ENCODE assay signal across 19 cellular contexts in the genomic region with DNA sequence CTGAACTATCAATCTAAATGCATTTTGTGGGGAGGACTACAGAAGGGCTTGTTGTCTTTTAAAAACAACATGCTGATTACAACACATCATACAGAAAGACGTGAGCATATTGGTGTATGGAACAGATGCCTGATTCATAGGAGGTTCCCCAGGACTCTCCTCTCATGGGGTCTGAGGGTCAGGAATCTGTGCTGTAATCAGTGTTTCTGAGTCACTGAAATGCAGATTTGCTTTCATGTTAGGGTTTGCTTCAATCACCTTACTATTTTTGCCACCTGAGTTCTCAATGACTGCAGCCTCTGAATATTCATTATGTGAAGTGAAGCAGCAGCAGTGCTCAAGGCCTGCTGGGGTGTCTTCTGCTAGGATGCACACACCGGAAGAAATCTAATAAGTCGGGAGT. TPM values are rescaled to one million over a fixed set of nuclear protein-coding genes. Genes with fewer than 3 reads are reported as not detected.
DNase-seq lines count a peak whose midpoint lies in the region; ATAC-seq, FAIRE-seq and TF ChIP-seq lines count a peak whose summit lies in the region.
"Had no signal": no experiment of that assay in that cellular context is flagged by ENCODE, and none has a peak within 500 bp of the region (broad histone marks: within the 10 kb centered on the region; RNA-seq: fewer than 3 reads in every experiment).

No MANE protein-coding gene starts in this region.

- H3K27me3 Mint-ChIP-seq in activated T-cell treated with anti-CD3 and anti-CD28 coated beads, Interleukin-2, amount 50 U/mL, for 72 hours (ENCODE audit: low read depth), result no peaks in the 10 kb centered on the region
- H3K27me3 Mint-ChIP-seq: dendritic cell treated with granulocyte-macrophage colony-stimulating factor and Interleukin-4, amounts not matched to agents 40 ng/mL and 50 ng/mL, for 4 days; IgD-negative memory B cell had no signal

- H3K9me1 ChIP-seq in K562 (ENCODE audit: control insufficient read depth, insufficient read depth, low read length), result no peaks in the 10 kb centered on the region

- H3K9me3 Mint-ChIP-seq in activated T-cell treated with anti-CD3 and anti-CD28 coated beads, Interleukin-2, amount 50 U/mL, for 72 hours, result no peaks in the 10 kb centered on the region
- H3K9me3 Mint-ChIP-seq: dendritic cell treated with granulocyte-macrophage colony-stimulating factor and Interleukin-4, amounts not matched to agents 40 ng/mL and 50 ng/mL, for 4 days; HFFc6; IgD-negative memory B cell; T-helper 2 cell treated with Interferon-gamma antibody and Interleukin-4, amounts not matched to agents 5 μg/mL and 100 μg/mL, for 36 hours had no signal

- DNase-seq in NCI-H2171 treated with DMSO at 0.1 percent for 48 hours (lab: John Stamatoyannopoulos, UW) (peak; percentile 83), K562 (ENCODE audit: extremely low read depth in 1 of 4, low spot score in 3 of 4) (no peak), foreskin keratinocyte (peak in 1 of 2 donors; percentile 12), retina (peak; percentile 64), DMS53 treated with DMSO at 0.1 percent for 48 hours (lab: John Stamatoyannopoulos, UW; ENCODE audit: unreplicated experiment) (no peak), NCI-H345 (lab: John Stamatoyannopoulos, UW) (no peak)
- no peak for DNase-seq in activated T-cell treated with anti-CD3 and anti-CD28 coated beads, Interleukin-2, amount 50 U/mL, for 72 hours
- DNase-seq: activated effector memory CD4-positive, alpha-beta T cell treated with anti-CD3 and anti-CD28 coated beads, Interleukin-2, amount 50 U/mL, for 16 hours; AML-193; erythroblast; HFFc6; NCI-H1048; stimulated activated CD4-positive, alpha-beta T cell treated with anti-CD3 and anti-CD28 coated beads, Interleukin-2, amount 100 ng/mL, for 48 hours had no signal

- TF ChIP-seq CTCF in K562 (IDR thresholded peaks at IDR 0.05 in 2 of 3, conservative IDR thresholded peaks at IDR 0.05 in 1 of 3; ENCODE audit: insufficient read depth in 2 of 3, low read depth in 1 of 3, low read length in 3 of 3) (no peak), foreskin keratinocyte (conservative IDR thresholded peaks at IDR 0.05) (no peak)

- H3K4me3 ChIP-seq in K562, result no peak overlapping the region

- no peak overlapping the region for H3K4me2 ChIP-seq in K562 (ENCODE audit: insufficient read depth, low read length)

- no peaks in the 10 kb centered on the region for H3K79me2 ChIP-seq in K562 (ENCODE audit: control insufficient read depth, insufficient read depth, low read length)

- TF ChIP-seq POLR2A in K562 (conservative IDR thresholded peaks at IDR 0.05), result no peak

- peak; percentile 35 for FAIRE-seq in K562 (lab: Jason Lieb, UNC)
- FAIRE-seq: keratinocyte had no signal

- no peaks in the 10 kb centered on the region for H3K36me3 ChIP-seq in K562 (ENCODE audit: control insufficient read depth, insufficient read depth, low read length)

- no peaks in the 10 kb centered on the region for H3K9me3 ChIP-seq in K562 (replicated peaks; ENCODE audit: control insufficient read depth, insufficient read depth, low read depth, low read length)

- in situ Hi-C loops in K562 (cut with MboI), result no loop called here

- H3K4me1 ChIP-seq in K562 (replicated peaks in 1 of 2; ENCODE audit: control insufficient read depth in 2 of 2, insufficient read depth in 2 of 2, low read length in 2 of 2), result no peaks in the 10 kb centered on the region
- H3K4me1 ChIP-seq in foreskin keratinocyte, result peaks cover 5% of the 10 kb centered on the region

- 31% methylated on average over 3 of the region's 3 CpGs for WGBS in K562 (ENCODE audit: insufficient coverage, low coverage, missing lambda C conversion rate)

- no peak overlapping the region for H3K4me3 Mint-ChIP-seq in activated T-cell treated with anti-CD3 and anti-CD28 coated beads, Interleukin-2, amount 50 U/mL, for 72 hours
- H3K4me3 Mint-ChIP-seq: dendritic cell treated with granulocyte-macrophage colony-stimulating factor and Interleukin-4, amounts not matched to agents 40 ng/mL and 50 ng/mL, for 4 days; HFFc6; T-helper 2 cell treated with Interferon-gamma antibody and Interleukin-4, amounts not matched to agents 5 μg/mL and 100 μg/mL, for 36 hours had no signal

- no peak overlapping the region for H2AFZ ChIP-seq in K562 (ENCODE audit: low read depth, low read length)

- no peak for TF ChIP-seq EP300 in K562 (IDR thresholded peaks at IDR 0.05; ENCODE audit: low read length)

- POLR2A ChIA-PET in K562 (lab: Yijun Ruan, JAX), result no interaction called here

- CTCF ChIA-PET in K562 (lab: Yijun Ruan, JAX; ENCODE audit: low intra/inter-chr PET ratio), result no interaction called here

- peaks cover 25% of the 10 kb centered on the region for H3K4me1 Mint-ChIP-seq in activated T-cell treated with anti-CD3 and anti-CD28 coated beads, Interleukin-2, amount 50 U/mL, for 72 hours (ENCODE audit: low read depth)

- no peak overlapping the region for H3K27ac Mint-ChIP-seq in activated T-cell treated with anti-CD3 and anti-CD28 coated beads, Interleukin-2, amount 50 U/mL, for 72 hours
- H3K27ac Mint-ChIP-seq: dendritic cell treated with granulocyte-macrophage colony-stimulating factor and Interleukin-4, amounts not matched to agents 40 ng/mL and 50 ng/mL, for 4 days; HFFc6; IgD-negative memory B cell; T-helper 2 cell treated with Interferon-gamma antibody and Interleukin-4, amounts not matched to agents 5 μg/mL and 100 μg/mL, for 36 hours had no signal

- no peaks in the 10 kb centered on the region for H3K36me3 Mint-ChIP-seq in activated T-cell treated with anti-CD3 and anti-CD28 coated beads, Interleukin-2, amount 50 U/mL, for 72 hours (ENCODE audit: insufficient read depth in 2 of 2)

- ATAC-seq in K562 (no peak), foreskin keratinocyte (peak; percentile 16)
- ATAC-seq in activated T-cell treated with anti-CD3 and anti-CD28 coated beads, Interleukin-2, amount 50 U/mL, for 72 hours (replicated peaks in 1 of 2), result no peak
- ATAC-seq: activated CD4-positive, CD25-positive, alpha-beta regulatory T cell treated with anti-CD3 and anti-CD28 coated beads, Interleukin-2, amount 50 U/mL, for 24 hours; Right ventricle myocardium inferior had no signal

- no TSS peak for BruUV-seq in K562 (replicated peaks; lab: Mats Ljungman, UMichigan)

- intact Hi-C loops in K562 (cut with micrococcal nuclease), result no loop called here

- peaks cover 0 to 7% of the 10 kb centered on the region in 2 experiments; a peak in 3 of 5 replicates for H3K27me3 ChIP-seq in K562 (ENCODE audit: control insufficient read depth in 2 of 2, insufficient read depth in 2 of 2, low read length in 2 of 2)
- H3K27me3 ChIP-seq in foreskin keratinocyte, result no peaks in the 10 kb centered on the region

- no peak for TF ChIP-seq RAD21 in K562 (CRISPR knock-in tag; conservative IDR thresholded peaks at IDR 0.05 in 1 of 2, IDR thresholded peaks at IDR 0.05 in 1 of 2)

- H4K20me1 ChIP-seq in K562 (replicated peaks; ENCODE audit: control insufficient read depth, insufficient read depth, low read length), result no peaks in the 10 kb centered on the region

- no peak overlapping the region for H3K9ac ChIP-seq in K562 (ENCODE audit: insufficient read depth in 1 of 2, low read depth in 2 of 2, low read length in 2 of 2)

- no peak overlapping the region for H3K27ac ChIP-seq in K562 (ENCODE audit: extremely low read depth, low read depth, low read length)
- H3K27ac ChIP-seq in foreskin keratinocyte, result no peak overlapping the region

TF ChIP-seq in K562, 482 proteins besides CTCF, POLR2A, EP300 and RAD21 (continues in another document):
- no peak for TF ChIP-seq BRF1 (IDR thresholded peaks at IDR 0.05; ENCODE audit: borderline replicate concordance, extremely low read depth, insufficient read length)
- TF ChIP-seq ZNF507 (tag; conservative IDR thresholded peaks at IDR 0.05), result no peak
- TF ChIP-seq KLF10 (CRISPR knock-in tag; IDR thresholded peaks at IDR 0.05), result no peak
- no peak for TF ChIP-seq SIX5 (IDR thresholded peaks at IDR 0.05; ENCODE audit: borderline replicate concordance in 1 of 2, insufficient read depth in 1 of 2, low read depth in 1 of 2, low read length in 2 of 2)
- no peak for TF ChIP-seq XRCC4 (IDR thresholded peaks at IDR 0.05; ENCODE audit: extremely low read depth, insufficient read depth, insufficient read length)

RNA-seq across cellular contexts. Expression of a gene that starts 0.6 kb away (rescaled TPM):
- 130 and 187 TPM in 2 replicates for total RNA-seq in K562 (2011; cell fraction: chromatin; rRNA removed; ENCODE audit: low replicate concordance)
- total RNA-seq in K562 (2011; cell fraction: nucleolus; rRNA removed), result 41.4 and 51.2 TPM in 2 replicates
- total RNA-seq in K562 (2011; cell fraction: nucleoplasm; rRNA removed), result 79.8 and 105 TPM in 2 replicates
- total RNA-seq in K562 (2014; rRNA removed), result 11.9 and 16.0 TPM in 2 replicates
- 25.2 and 32.8 TPM in 2 replicates for total RNA-seq in K562 (2014; rRNA removed; fragmentation: Illumina TruSeq; extraction: Trizol)
- 24.9 and 28.4 TPM in 2 replicates for total RNA-seq in K562 (2015; rRNA removed; fragmentation: Illumina TruSeq; extraction: Trizol)
- 25.0 and 32.3 TPM in 2 replicates for total RNA-seq in K562 (2021)
- 3.2 and 17.9 TPM in 2 replicates for polyA plus RNA-seq in K562 (2011; rRNA removed)
- 1.3 and 6.8 TPM in 2 replicates for polyA plus RNA-seq in K562 (2011; cell fraction: cytosol; rRNA removed)
- polyA plus RNA-seq in K562 (2011; cell fraction: nucleus; rRNA removed), result 3.0 and 17.5 TPM in 2 replicates
- polyA plus RNA-seq in K562 (2012), result 18.0 and 29.8 TPM in 2 replicates
- 23.9 and 24.4 TPM in 2 replicates for polyA plus RNA-seq in K562 (2014; fragmentation: Illumina TruSeq; extraction: Trizol)
- 10 to 100 TPM in 1 of 2 experiments, 1 to 10 TPM in 1; 10.0 to 10.5 TPM for polyA plus RNA-seq in K562 (2014; fragmentation: Nextera tagmentation; extraction: Ambion mirVana)
- polyA plus RNA-seq in K562 (2014; rRNA removed), result 15.0 and 17.0 TPM in 2 replicates
- polyA minus RNA-seq in K562 (2011; rRNA and poly(A)+ RNA removed), result 11.4 and 62.0 TPM in 2 replicates
- 3.7 and 14.5 TPM in 2 replicates for polyA minus RNA-seq in K562 (2011; cell fraction: cytosol; rRNA and poly(A)+ RNA removed)
- 15.2 and 44.4 TPM in 2 replicates for polyA minus RNA-seq in K562 (2011; cell fraction: nucleus; rRNA and poly(A)+ RNA removed)
- 10.1 and 11.6 TPM in 2 replicates for total RNA-seq in foreskin keratinocyte
- 1.8 TPM in 2 replicates for polyA plus RNA-seq in foreskin keratinocyte
- total RNA-seq in activated T-cell treated with anti-CD3 and anti-CD28 coated beads, Interleukin-2, amount 50 U/mL, for 72 hours, result 10 to 100 TPM; 33.3 to 51.4 TPM
- total RNA-seq: HFFc6 had no signal

Comparison
In these comparisons a context has a peak if more than half of its experiments do, and no peak if none do; other contexts are left out.
1. DNase-seq: peak in NCI-H2171 treated with DMSO at 0.1 percent for 48 hours (single experiment) and retina (single experiment); none in K562 (0 of 4), DMS53 treated with DMSO at 0.1 percent for 48 hours (single experiment), NCI-H345 (single experiment) and activated T-cell treated with anti-CD3 and anti-CD28 coated beads, Interleukin-2, amount 50 U/mL, for 72 hours (0 of 2).